ENCODE assay signal across 9 cellular contexts in the genomic region with DNA sequence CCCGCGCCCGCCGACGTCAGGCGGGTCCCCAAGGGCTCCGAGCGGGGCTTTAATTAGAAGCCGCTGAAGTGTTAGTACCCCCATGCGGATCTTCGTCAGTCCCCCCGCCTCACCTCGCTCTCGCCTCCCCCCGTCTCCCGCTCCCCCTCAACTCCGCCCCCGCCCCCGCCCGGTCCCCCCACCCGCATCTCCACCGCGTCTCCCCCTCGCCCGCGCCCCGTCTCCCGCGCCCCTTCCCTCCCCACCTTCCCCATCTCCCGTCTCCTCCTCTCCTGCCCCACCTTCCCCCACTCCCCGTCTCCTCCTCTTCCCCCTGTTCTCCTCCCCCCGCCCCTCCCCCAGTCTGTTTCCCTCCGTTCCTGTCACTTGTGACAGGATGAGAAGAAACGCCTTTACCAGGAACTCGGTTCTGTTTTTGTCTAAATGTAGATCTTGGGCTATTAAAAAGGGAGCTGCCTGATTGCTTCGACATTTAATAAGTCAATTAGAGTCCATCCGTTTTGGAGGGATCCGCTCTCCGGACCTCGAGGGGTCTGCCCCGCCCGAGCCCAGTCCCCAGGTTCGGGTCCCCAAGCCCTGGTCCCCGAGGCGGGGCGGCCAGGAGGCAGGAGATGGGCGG. TPM values are rescaled to one million over a fixed set of nuclear protein-coding genes. Genes with fewer than 3 reads are reported as not detected.
DNase-seq lines count a peak whose midpoint lies in the region; ATAC-seq, FAIRE-seq and TF ChIP-seq lines count a peak whose summit lies in the region.
"Had no signal": no experiment of that assay in that cellular context is flagged by ENCODE, and none has a peak within 500 bp of the region (broad histone marks: within the 10 kb centered on the region; RNA-seq: fewer than 3 reads in every experiment).

No MANE protein-coding gene starts in this region.

- H3K4me1 Mint-ChIP-seq in activated T-helper 17 cell treated with anti-CD3 and anti-CD28 coated beads, Interleukin-2, amount 50 U/mL, for 72 hours = no peaks in the 10 kb centered on the region

- peaks cover 8% of the 10 kb centered on the region for H3F3A ChIP-seq in smooth muscle cell (ENCODE audit: low read depth)

- H3K9me3 Mint-ChIP-seq in activated T-helper 17 cell treated with anti-CD3 and anti-CD28 coated beads, Interleukin-2, amount 50 U/mL, for 72 hours = no peaks in the 10 kb centered on the region

- no peak overlapping the region for H3K9ac ChIP-seq in smooth muscle cell (ENCODE audit: low read depth)

- H2AFZ ChIP-seq in smooth muscle cell (ENCODE audit: low read depth) = no peak overlapping the region

- peaks cover 27% of the 10 kb centered on the region for H3K27me3 Mint-ChIP-seq in activated T-helper 17 cell treated with anti-CD3 and anti-CD28 coated beads, Interleukin-2, amount 50 U/mL, for 72 hours

- peak overlapping the region; percentile 98 for H3K4me2 ChIP-seq in smooth muscle cell

- peaks cover 22% of the 10 kb centered on the region for H3K4me1 ChIP-seq in smooth muscle cell (ENCODE audit: low read depth)

- no peak overlapping the region for H3K27ac ChIP-seq in smooth muscle cell (ENCODE audit: low read depth)

- H3K36me3 ChIP-seq in smooth muscle cell (ENCODE audit: low read depth) = no peaks in the 10 kb centered on the region

- no peaks in the 10 kb centered on the region for H3K9me3 ChIP-seq in smooth muscle cell (replicated peaks; ENCODE audit: low read depth)

- no peaks in the 10 kb centered on the region for H3K79me2 ChIP-seq in smooth muscle cell (ENCODE audit: low read depth)

- H3K27ac Mint-ChIP-seq in activated T-helper 17 cell treated with anti-CD3 and anti-CD28 coated beads, Interleukin-2, amount 50 U/mL, for 72 hours = no peak overlapping the region

- peak; percentile 54 for DNase-seq in NCI-H748 (lab: John Stamatoyannopoulos, UW; ENCODE audit: unreplicated experiment)
- no peak for DNase-seq in NCI-H748 treated with DMSO at 0.1 percent for 48 hours (lab: John Stamatoyannopoulos, UW)
- DNase-seq in islet precursor cell = peak; percentile 37
- no peak for DNase-seq in smooth muscle cell (lab: John Stamatoyannopoulos, UW; ENCODE audit: unreplicated experiment)
- DNase-seq in RCC 7860 (ENCODE audit: low spot score) = no peak
- no peak for DNase-seq in GM12892 (ENCODE audit: insufficient read length)
- DNase-seq: stimulated activated CD4-positive, alpha-beta T cell treated with anti-CD3 and anti-CD28 coated beads, Interleukin-2, amount 100 ng/mL, for 24 hours had no signal

- TF ChIP-seq POLR2A in GM12892 (IDR thresholded peaks at IDR 0.05; ENCODE audit: low read depth, low read length) = no peak

- TF ChIP-seq CTCF in smooth muscle cell (IDR thresholded peaks at IDR 0.05; ENCODE audit: borderline replicate concordance, insufficient read depth, poor library complexity, severe bottlenecking) = no peak

- peaks cover 6% of the 10 kb centered on the region for H3K36me3 Mint-ChIP-seq in activated T-helper 17 cell treated with anti-CD3 and anti-CD28 coated beads, Interleukin-2, amount 50 U/mL, for 72 hours (ENCODE audit: low read depth)

- H3K27me3 ChIP-seq in smooth muscle cell (ENCODE audit: low read depth) = peaks cover 79% of the 10 kb centered on the region

- peaks cover 36% of the 10 kb centered on the region for H4K20me1 ChIP-seq in smooth muscle cell (ENCODE audit: low read depth)

- peak overlapping the region; percentile 68 for H3K4me3 ChIP-seq in smooth muscle cell

- 3% methylated on average over 15 of the region's 47 CpGs for WGBS in smooth muscle cell (ENCODE audit: low lambda C conversion rate)

- H3K4me3 Mint-ChIP-seq in activated T-helper 17 cell treated with anti-CD3 and anti-CD28 coated beads, Interleukin-2, amount 50 U/mL, for 72 hours = peak overlapping the region; percentile 51

- ATAC-seq in activated T-helper 17 cell treated with anti-CD3 and anti-CD28 coated beads, Interleukin-2, amount 50 U/mL, for 72 hours (replicated peaks) = no peak
- ATAC-seq in HG03469 (IDR thresholded peaks at IDR 0.05; ENCODE audit: unreplicated experiment) = no peak

- FAIRE-seq in RCC 7860 (lab: Jason Lieb, UNC) = no peak
- no peak for FAIRE-seq in GM12892 (lab: Jason Lieb, UNC)

RNA-seq across cellular contexts. Expression of gene ALKAL2, which starts 1.0 kb away (rescaled TPM):
- not detected for total RNA-seq in activated T-helper 17 cell treated with anti-CD3 and anti-CD28 coated beads, Interleukin-2, amount 50 U/mL, for 72 hours
- 0.67 TPM in 1 of 2 replicates, not detected in the other for total RNA-seq in smooth muscle cell
- 0.58 and 1.7 TPM in 2 replicates for polyA plus RNA-seq in smooth muscle cell
- not detected for polyA plus RNA-seq in GM12892 (2012; ENCODE audit: missing spikeins)

RNA-seq across cellular contexts. Expression of gene ACP1, which starts 24.1 kb away (rescaled TPM):
- total RNA-seq in activated T-helper 17 cell treated with anti-CD3 and anti-CD28 coated beads, Interleukin-2, amount 50 U/mL, for 72 hours = 100 to 1,000 TPM; 116 to 156 TPM
- 168 and 182 TPM in 2 replicates for total RNA-seq in smooth muscle cell
- polyA plus RNA-seq in smooth muscle cell = 168 and 191 TPM in 2 replicates
- polyA plus RNA-seq in GM12892 (2012; ENCODE audit: missing spikeins) = 117 TPM

RNA-seq across cellular contexts. Expression of gene SH3YL1, which starts 25.0 kb away (rescaled TPM):
- 10 to 100 TPM; 16.2 to 40.0 TPM for total RNA-seq in activated T-helper 17 cell treated with anti-CD3 and anti-CD28 coated beads, Interleukin-2, amount 50 U/mL, for 72 hours
- total RNA-seq in smooth muscle cell = 30.2 and 42.8 TPM in 2 replicates
- polyA plus RNA-seq in smooth muscle cell = 12.1 and 17.1 TPM in 2 replicates
- 16.3 TPM for polyA plus RNA-seq in GM12892 (2012; ENCODE audit: missing spikeins)

Comparison
In these comparisons a context has a peak if more than half of its experiments do, and no peak if none do; other contexts are left out.
1. DNase-seq: peak in NCI-H748 (single experiment) and islet precursor cell (single experiment); none in NCI-H748 treated with DMSO at 0.1 percent for 48 hours (single experiment), smooth muscle cell (single experiment), RCC 7860 (single experiment) and GM12892 (single experiment).